Comparison of ENCODE assay signal across 8 cellular contexts in the genomic region with DNA sequence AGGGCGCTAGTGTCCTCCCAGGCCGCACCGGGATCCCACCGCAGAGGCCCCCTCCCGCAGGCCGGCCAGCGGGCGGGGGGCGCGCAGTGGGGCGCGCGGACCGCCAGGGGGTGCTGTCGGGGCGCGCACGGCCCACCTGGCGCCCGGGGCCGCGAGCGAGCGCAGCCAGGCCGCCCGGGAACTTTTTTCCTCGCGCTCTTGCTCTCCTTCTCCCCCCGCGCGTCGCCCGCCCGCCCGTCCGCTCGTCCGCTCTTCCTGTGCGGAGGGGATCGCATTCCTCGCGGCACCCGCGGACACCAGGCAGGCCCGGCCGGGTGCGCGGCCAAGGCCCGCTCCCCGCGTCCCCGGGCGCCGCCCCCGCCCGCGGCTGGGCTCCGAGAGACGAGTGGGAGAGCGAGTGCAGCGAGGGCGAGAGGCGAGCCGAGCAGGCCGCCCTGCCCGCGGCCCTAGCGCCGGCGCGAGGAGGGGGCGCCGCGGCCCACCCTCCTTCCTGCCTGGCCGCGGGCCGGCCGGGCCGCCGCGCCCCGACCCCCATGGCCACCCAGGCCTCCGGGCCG. TPM values are rescaled to one million over a fixed set of nuclear protein-coding genes. Genes with fewer than 3 reads are reported as not detected.
DNase-seq lines count a peak whose midpoint lies in the region; ATAC-seq and TF ChIP-seq lines count a peak whose summit lies in the region.

A gene with protein sequence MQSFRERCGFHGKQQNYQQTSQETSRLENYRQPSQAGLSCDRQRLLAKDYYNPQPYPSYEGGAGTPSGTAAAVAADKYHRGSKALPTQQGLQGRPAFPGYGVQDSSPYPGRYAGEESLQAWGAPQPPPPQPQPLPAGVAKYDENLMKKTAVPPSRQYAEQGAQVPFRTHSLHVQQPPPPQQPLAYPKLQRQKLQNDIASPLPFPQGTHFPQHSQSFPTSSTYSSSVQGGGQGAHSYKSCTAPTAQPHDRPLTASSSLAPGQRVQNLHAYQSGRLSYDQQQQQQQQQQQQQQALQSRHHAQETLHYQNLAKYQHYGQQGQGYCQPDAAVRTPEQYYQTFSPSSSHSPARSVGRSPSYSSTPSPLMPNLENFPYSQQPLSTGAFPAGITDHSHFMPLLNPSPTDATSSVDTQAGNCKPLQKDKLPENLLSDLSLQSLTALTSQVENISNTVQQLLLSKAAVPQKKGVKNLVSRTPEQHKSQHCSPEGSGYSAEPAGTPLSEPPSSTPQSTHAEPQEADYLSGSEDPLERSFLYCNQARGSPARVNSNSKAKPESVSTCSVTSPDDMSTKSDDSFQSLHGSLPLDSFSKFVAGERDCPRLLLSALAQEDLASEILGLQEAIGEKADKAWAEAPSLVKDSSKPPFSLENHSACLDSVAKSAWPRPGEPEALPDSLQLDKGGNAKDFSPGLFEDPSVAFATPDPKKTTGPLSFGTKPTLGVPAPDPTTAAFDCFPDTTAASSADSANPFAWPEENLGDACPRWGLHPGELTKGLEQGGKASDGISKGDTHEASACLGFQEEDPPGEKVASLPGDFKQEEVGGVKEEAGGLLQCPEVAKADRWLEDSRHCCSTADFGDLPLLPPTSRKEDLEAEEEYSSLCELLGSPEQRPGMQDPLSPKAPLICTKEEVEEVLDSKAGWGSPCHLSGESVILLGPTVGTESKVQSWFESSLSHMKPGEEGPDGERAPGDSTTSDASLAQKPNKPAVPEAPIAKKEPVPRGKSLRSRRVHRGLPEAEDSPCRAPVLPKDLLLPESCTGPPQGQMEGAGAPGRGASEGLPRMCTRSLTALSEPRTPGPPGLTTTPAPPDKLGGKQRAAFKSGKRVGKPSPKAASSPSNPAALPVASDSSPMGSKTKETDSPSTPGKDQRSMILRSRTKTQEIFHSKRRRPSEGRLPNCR (N-terminal part only) (plus strand): TSS at position 272 of the 557 bp plus-strand sequence. CDS start 111,491 bp downstream, outside the sequence.

- H3K4me1 Mint-ChIP-seq in T-helper 17 cell (peaks cover 24% of the 10 kb centered on the region), progenitor cell of endocrine pancreas (ENCODE audit: low read depth) (peaks cover 35% of the 10 kb centered on the region)

- H3K27ac Mint-ChIP-seq in T-helper 17 cell, result peak within 1 kb of the TSS; percentile 77
- peak within 1 kb of the TSS; percentile 95 for H3K27ac Mint-ChIP-seq in progenitor cell of endocrine pancreas

- no peaks in the 10 kb centered on the region for H3K9me3 ChIP-seq in T-helper 17 cell (ENCODE audit: control insufficient read depth, low read length, poor library complexity, severe bottlenecking)
- H3K9me3 ChIP-seq in uterus, result no peaks in the 10 kb centered on the region

- no peaks in the 10 kb centered on the region for H3K36me3 ChIP-seq in uterus

- TF ChIP-seq CTCF in progenitor cell of endocrine pancreas (IDR thresholded peaks at IDR 0.05; ENCODE audit: unreplicated experiment) (peak; percentile 82), uterus (IDR thresholded peaks at IDR 0.05) (peak; percentile 45 to 99 (median 96))

- peaks cover 19 to 21% of the 10 kb centered on the region in 2 donors for H3K4me1 ChIP-seq in uterus

- H3K4me3 ChIP-seq in uterus, result peak within 1 kb of the TSS; percentile 60 to 71

- no peaks in the 10 kb centered on the region for H3K9me3 Mint-ChIP-seq in progenitor cell of endocrine pancreas (ENCODE audit: low read depth)

- ATAC-seq in T-helper 17 cell (peak; percentile 72), left ventricle myocardium superior (peak; percentile 64)

- TF ChIP-seq POLR2A in uterus (IDR thresholded peaks at IDR 0.05), result peak in 1 of 2 donors; percentile 59

- peak within 1 kb of the TSS; percentile 91 to 98 for H3K27ac ChIP-seq in uterus

- H3K4me3 Mint-ChIP-seq in T-helper 17 cell, result peak within 1 kb of the TSS; percentile 93
- peak within 1 kb of the TSS; percentile 86 for H3K4me3 Mint-ChIP-seq in progenitor cell of endocrine pancreas (ENCODE audit: low read depth)

- H3K27me3 Mint-ChIP-seq in T-helper 17 cell (peaks cover 5% of the 10 kb centered on the region), progenitor cell of endocrine pancreas (no peaks in the 10 kb centered on the region)

- intact Hi-C loops in left ventricle myocardium superior (cut with micrococcal nuclease) (loop anchor here (10.0 kb wide), 1 partner anchor 174 kb away; no protein-coding TSS in a partner anchor), uterus (cut with DNase I; ENCODE audit: low total_unique reads) (no loop called here)

- peak; percentile 95 for DNase-seq in GM03348 (ENCODE audit: low spot score)
- peak; percentile 85 for DNase-seq in HCEC 1CT
- DNase-seq in NCI-H1105 treated with DMSO at 0.1 percent for 48 hours (lab: John Stamatoyannopoulos, UW), result peak; percentile 76
- peak; percentile 67 to 76 (median 73) for DNase-seq in T-helper 17 cell
- DNase-seq in amygdala (lab: John Stamatoyannopoulos, UW), result peak in 43 of 56 donors; percentile 18 to 77 (median 57)
- peak; percentile 90 for DNase-seq in left ventricle myocardium superior
- DNase-seq in progenitor cell of endocrine pancreas (ENCODE audit: low spot score, unreplicated experiment), result peak; percentile 76
- peak; percentile 75 to 82 for DNase-seq in uterus

- no peaks in the 10 kb centered on the region for H3K27me3 ChIP-seq in uterus

- H3K36me3 Mint-ChIP-seq in T-helper 17 cell (ENCODE audit: low read depth) (no peaks in the 10 kb centered on the region), progenitor cell of endocrine pancreas (ENCODE audit: insufficient read depth) (no peaks in the 10 kb centered on the region)

RNA-seq across cellular contexts. Expression of the gene that starts here (rescaled TPM):
- total RNA-seq in T-helper 17 cell, result 10 to 100 TPM; 18.4 to 18.6 TPM
- total RNA-seq in left ventricle myocardium superior, result 30.1 TPM
- total RNA-seq in progenitor cell of endocrine pancreas, result 69.0 and 75.0 TPM in 2 replicates
- total RNA-seq in uterus, result 10 to 100 TPM in 3 of 4 donors, 1 to 10 TPM in 1; 10.0 to 66.1 (median 15.3) TPM

Comparison
In these comparisons a context has a peak if more than half of its experiments do, and no peak if none do; other contexts are left out.
1. Peak in every context shown above with its lines: DNase-seq, ATAC-seq, H3K4me3 ChIP-seq and H3K27ac ChIP-seq.